Comparison of ENCODE assay signal across 20 cellular contexts in the genomic region with DNA sequence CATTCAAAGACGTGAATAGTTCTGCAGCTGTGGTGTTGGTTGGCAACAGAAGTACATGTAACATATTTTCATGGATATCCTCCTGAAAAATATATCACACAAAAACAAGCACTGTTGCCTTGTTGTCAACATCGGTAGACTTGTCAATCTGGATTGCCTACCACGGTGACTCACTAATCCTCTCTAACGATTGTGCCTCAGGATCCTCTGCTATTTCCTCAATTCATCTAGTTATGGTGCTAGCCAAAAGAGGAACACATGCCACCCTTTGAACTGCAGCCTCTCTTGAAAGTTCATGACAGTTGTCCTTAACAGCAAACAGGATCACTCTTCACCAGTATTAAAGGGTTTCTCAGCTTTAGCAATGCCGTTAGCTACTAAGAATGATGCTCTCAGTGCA. TPM values are rescaled to one million over a fixed set of nuclear protein-coding genes. Genes with fewer than 3 reads are reported as not detected.
A peak's percentile ranks its signal among the peaks of the same experiment; 100 is the strongest.
DNase-seq lines count a peak whose midpoint lies in the region; ATAC-seq and TF ChIP-seq lines count a peak whose summit lies in the region.
"Had no signal": no experiment of that assay in that cellular context is flagged by ENCODE, and none has a peak within 500 bp of the region (broad histone marks: within the 10 kb centered on the region; RNA-seq: fewer than 3 reads in every experiment).

No MANE protein-coding gene starts in this region.

- H3K4me2 ChIP-seq in PC-9, result peak overlapping the region; percentile 39
- H3K4me2 ChIP-seq: neural progenitor cell had no signal

- H3K9me3 ChIP-seq in PC-9 (ENCODE audit: insufficient read depth, low read depth) (peaks cover 4% of the 10 kb centered on the region; the same call in 1 of the 2 replicates), spleen (no peaks in the 10 kb centered on the region)
- H3K9me3 ChIP-seq: SJSA1, tibial artery had no signal

- 49 to 67% (median 61%) methylated on average over 5 of the region's 5 CpGs for WGBS in spleen, 5 donors

- H3K4me3 ChIP-seq in PC-9, result no peak overlapping the region
- H3K4me3 ChIP-seq in spleen, result no peak overlapping the region
- H3K4me3 ChIP-seq: neural progenitor cell, SJSA1, tibial artery had no signal

- TF ChIP-seq CTCF in PC-9 (conservative IDR thresholded peaks at IDR 0.05) (no peak), spleen (IDR thresholded peaks at IDR 0.05 in 8 of 11, conservative IDR thresholded peaks at IDR 0.05 in 3 of 11) (no peak)

- DNase-seq in Right ventricle myocardium superior (no peak), left ventricle myocardium superior (no peak), PC-9 (peak; percentile 34 to 82), NCI-H2107 (lab: John Stamatoyannopoulos, UW) (no peak), DMS114 treated with DMSO at 0.1 percent for 48 hours (lab: John Stamatoyannopoulos, UW; ENCODE audit: unreplicated experiment) (no peak), spleen (no peak), HuH-7.5 (ENCODE audit: low spot score) (no peak)
- DNase-seq: activated CD4-positive, alpha-beta T cell treated with anti-CD3 and anti-CD28 coated beads for 48 hours; activated CD8-positive, alpha-beta memory T cell treated with anti-CD3 and anti-CD28 coated beads, Interleukin-2, amount 50 U/mL, for 48 hours; activated gamma-delta T cell; C1 segment of cervical spinal cord; DND-41; kidney glomerular epithelial cell; NCI-H1105; NCI-H226; stimulated activated naive CD4-positive, alpha-beta T cell; tibial artery had no signal

- intact Hi-C loops in Right ventricle myocardium superior (cut with DNase I), result no loop called here
- intact Hi-C loops in left ventricle myocardium superior (cut with micrococcal nuclease), result no loop called here
- intact Hi-C loops in PC-9 (cut with micrococcal nuclease; ENCODE audit: unreplicated experiment), result loop anchor here (10.0 kb wide), 2 partner anchors 145 to 415 kb away; no protein-coding TSS in a partner anchor
- intact Hi-C loops in spleen (cut with DNase I; ENCODE audit: low total_unique reads), result no loop called here

- CTCF ChIA-PET in PC-9 (lab: Charles Lee), result no interaction called here

- no peaks in the 10 kb centered on the region for H3K27me3 ChIP-seq in PC-9 (ENCODE audit: insufficient read depth, low read depth)
- H3K27me3 ChIP-seq in spleen (replicated peaks in 1 of 7), result no peaks in the 10 kb centered on the region
- H3K27me3 ChIP-seq: neural progenitor cell, SJSA1, tibial artery had no signal

- POLR2A ChIA-PET in PC-9 (lab: Charles Lee; ENCODE audit: unreplicated experiment), result interaction anchor here (0.7 kb wide), 2 partner anchors 20 to 59 kb away, joined by 3 to 4 read pairs; no protein-coding TSS in a partner anchor

- H3K9me2 ChIP-seq in PC-9 (ENCODE audit: insufficient read depth), result no peaks in the 10 kb centered on the region

- H3K27ac ChIP-seq in PC-9 (peak overlapping the region; percentile 33; the same call in 1 of the 2 replicates), spleen (no peak overlapping the region)
- H3K27ac ChIP-seq: neural progenitor cell, SJSA1, tibial artery had no signal

- BruUV-seq in PC-9 (replicated peaks; lab: Mats Ljungman, UMichigan), result no TSS peak

- H3K4me1 ChIP-seq in PC-9 (replicated peaks; ENCODE audit: insufficient read depth), result peaks cover 22% of the 10 kb centered on the region
- peaks cover 0 to 2% (median 0%) of the 10 kb centered on the region in 6 donors for H3K4me1 ChIP-seq in spleen

- H3F3A ChIP-seq in PC-9 (ENCODE audit: insufficient read depth, low read depth), result peaks cover 17% of the 10 kb centered on the region

- H3K79me2 ChIP-seq in PC-9 (ENCODE audit: low read depth), result peaks cover 89% of the 10 kb centered on the region

- no peak for TF ChIP-seq POLR2A in spleen (IDR thresholded peaks at IDR 0.05)

- no peaks in the 10 kb centered on the region for H4K20me1 ChIP-seq in PC-9 (ENCODE audit: insufficient read depth)

- H2AFZ ChIP-seq in PC-9, result no peak overlapping the region
- H2AFZ ChIP-seq: neural progenitor cell had no signal

- ATAC-seq in Right ventricle myocardium superior (ENCODE audit: poor library complexity) (peak; percentile 32), left ventricle myocardium superior (no peak), esophagus mucosa (peak; percentile 96)

- peaks cover 4% of the 10 kb centered on the region; the same call in 1 of the 2 replicates for H3K36me3 ChIP-seq in PC-9 (ENCODE audit: low read depth)
- no peaks in the 10 kb centered on the region for H3K36me3 ChIP-seq in spleen
- H3K36me3 ChIP-seq: neural progenitor cell, tibial artery had no signal

RNA-seq across cellular contexts. Expression of gene RASAL2, which starts 25.7 kb away (rescaled TPM):
- total RNA-seq in Right ventricle myocardium superior (26.8 TPM), left ventricle myocardium superior (26.4 TPM), PC-9 (2021) (47.8 and 54.1 TPM in 2 replicates), esophagus mucosa (19.2 TPM), spleen (10 to 100 TPM in 6 of 7 donors, 1 to 10 TPM in 1; 9.1 to 24.4 (median 15.9) TPM)
- 1 to 10 TPM in 1 of 3 donors, under 1 TPM in 2; 0.42 to 1.4 (median 0.50) TPM for polyA plus RNA-seq in spleen

Comparison
In these comparisons a context has a peak if more than half of its experiments do, and no peak if none do; other contexts are left out.
1. DNase-seq: peak in PC-9 (2 of 2); none in Right ventricle myocardium superior (single experiment), left ventricle myocardium superior (single experiment), NCI-H2107 (single experiment), DMS114 treated with DMSO at 0.1 percent for 48 hours (single experiment), spleen (single experiment) and HuH-7.5 (single experiment).